Comparison of ENCODE assay signal across 8 cellular contexts in the genomic region with DNA sequence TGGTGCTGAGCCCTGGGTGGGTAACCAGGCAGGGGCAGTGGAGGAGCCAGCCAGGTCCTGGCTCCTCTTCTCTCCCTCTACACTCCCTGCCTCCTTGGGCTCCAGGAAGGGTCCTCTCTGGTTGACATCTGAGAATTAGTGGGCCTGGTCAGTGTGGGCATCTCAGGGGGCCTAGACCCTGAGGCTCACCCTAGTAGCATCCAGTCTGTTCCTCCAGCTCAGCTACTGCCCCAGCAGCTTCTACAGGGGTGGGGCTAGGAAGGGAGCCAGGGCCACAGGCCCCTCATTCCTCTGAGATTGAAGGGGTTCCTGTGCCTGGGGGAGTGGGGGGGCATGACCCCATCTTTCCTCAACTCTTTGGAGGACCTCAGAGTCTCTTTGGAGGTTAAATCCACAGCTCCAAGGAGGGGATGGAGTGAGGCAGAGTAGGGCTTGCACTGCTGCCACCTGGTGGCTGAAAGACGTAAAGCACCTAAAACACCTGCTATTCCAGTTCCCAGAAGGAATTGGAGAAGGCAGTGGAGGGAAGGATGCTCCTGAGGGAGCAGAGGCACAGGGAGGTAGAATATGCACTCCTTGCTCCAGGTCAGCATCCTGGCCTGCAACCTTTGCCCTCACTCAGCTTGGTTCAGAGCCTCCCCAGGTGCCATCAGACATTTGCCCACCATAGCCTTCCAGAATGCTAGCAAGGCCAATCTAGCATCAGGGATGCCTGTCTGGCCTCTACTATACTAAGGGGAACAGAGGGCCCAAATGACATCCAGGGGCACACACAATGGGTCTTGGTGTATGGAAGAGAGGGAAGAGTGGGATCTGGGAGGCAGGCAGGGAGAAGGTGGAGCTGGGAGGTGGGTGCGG. TPM values are rescaled to one million over a fixed set of nuclear protein-coding genes. Genes with fewer than 3 reads are reported as not detected.
DNase-seq lines count a peak whose midpoint lies in the region; ATAC-seq and TF ChIP-seq lines count a peak whose summit lies in the region.

No MANE protein-coding gene starts in this region.

- H3K4me3 ChIP-seq in cardiac muscle cell: no peak overlapping the region

- H3K9me3 Mint-ChIP-seq in activated naive CD8-positive, alpha-beta T cell treated with anti-CD3 and anti-CD28 coated beads for 36 hours: no peaks in the 10 kb centered on the region
- H3K9me3 Mint-ChIP-seq in progenitor cell of endocrine pancreas (ENCODE audit: low read depth): no peaks in the 10 kb centered on the region

- ATAC-seq in SK-N-SH treated with all-trans-retinoic acid at 6 μM for 48 hours (peak; percentile 90), GM18867 (IDR thresholded peaks at IDR 0.05; ENCODE audit: unreplicated experiment) (no peak), HG03039 (IDR thresholded peaks at IDR 0.05; ENCODE audit: unreplicated experiment) (no peak)

- DNase-seq in DMS53 (lab: John Stamatoyannopoulos, UW) (peak; percentile 52), Kasumi-1 (lab: John Stamatoyannopoulos, UW) (peak; percentile 53 to 60), cardiac muscle cell (ENCODE audit: low read depth in 1 of 2, low spot score in 1 of 2) (peak; percentile 65 to 80), progenitor cell of endocrine pancreas (ENCODE audit: low spot score, unreplicated experiment) (peak; percentile 76)
- peak; percentile 42 for DNase-seq in activated naive CD8-positive, alpha-beta T cell treated with anti-CD3 and anti-CD28 coated beads for 36 hours

- no peaks in the 10 kb centered on the region for H3K9me3 ChIP-seq in cardiac muscle cell (ENCODE audit: low read depth)

- no peaks in the 10 kb centered on the region for H3K4me1 ChIP-seq in cardiac muscle cell (ENCODE audit: low read depth)

- H3K27me3 Mint-ChIP-seq in activated naive CD8-positive, alpha-beta T cell treated with anti-CD3 and anti-CD28 coated beads for 36 hours: peaks cover 4% of the 10 kb centered on the region
- H3K27me3 Mint-ChIP-seq in progenitor cell of endocrine pancreas: peaks cover 25% of the 10 kb centered on the region

- no peak overlapping the region for H3K27ac ChIP-seq in cardiac muscle cell

- no peak overlapping the region for H3K4me3 Mint-ChIP-seq in activated naive CD8-positive, alpha-beta T cell treated with anti-CD3 and anti-CD28 coated beads for 36 hours
- H3K4me3 Mint-ChIP-seq in progenitor cell of endocrine pancreas (ENCODE audit: low read depth): no peak overlapping the region

- peaks cover 5% of the 10 kb centered on the region for H3K27me3 ChIP-seq in cardiac muscle cell

- H3K27ac Mint-ChIP-seq in activated naive CD8-positive, alpha-beta T cell treated with anti-CD3 and anti-CD28 coated beads for 36 hours: no peak overlapping the region
- H3K27ac Mint-ChIP-seq in progenitor cell of endocrine pancreas: no peak overlapping the region

- no peaks in the 10 kb centered on the region for H3K4me1 Mint-ChIP-seq in activated naive CD8-positive, alpha-beta T cell treated with anti-CD3 and anti-CD28 coated beads for 36 hours
- H3K4me1 Mint-ChIP-seq in progenitor cell of endocrine pancreas (ENCODE audit: low read depth): no peaks in the 10 kb centered on the region

- H3K36me3 ChIP-seq in cardiac muscle cell: no peaks in the 10 kb centered on the region

- H3K36me3 Mint-ChIP-seq in activated naive CD8-positive, alpha-beta T cell treated with anti-CD3 and anti-CD28 coated beads for 36 hours: no peaks in the 10 kb centered on the region
- no peaks in the 10 kb centered on the region for H3K36me3 Mint-ChIP-seq in progenitor cell of endocrine pancreas (ENCODE audit: insufficient read depth)

- peak; percentile 91 for TF ChIP-seq CTCF in cardiac muscle cell (IDR thresholded peaks at IDR 0.05; ENCODE audit: low read depth, low read length)
- peak; percentile 89 for TF ChIP-seq CTCF in progenitor cell of endocrine pancreas (IDR thresholded peaks at IDR 0.05; ENCODE audit: unreplicated experiment)

TF ChIP-seq in SK-N-SH treated with all-trans-retinoic acid at 6 μM for 48 hours, 23 proteins besides CTCF, POLR2A, EP300 and RAD21:
- TF ChIP-seq ARNTL (CRISPR knock-in tag; IDR thresholded peaks at IDR 0.05; ENCODE audit: borderline replicate concordance, low read depth) (no peak), ZFP30 (CRISPR knock-in tag; IDR thresholded peaks at IDR 0.05) (no peak), ZNF70 (CRISPR knock-in tag; IDR thresholded peaks at IDR 0.05) (0 out of 2 replicates have a peak, but pooled peaks have one; percentile 17)

RNA-seq across cellular contexts. Expression of a gene that starts 25.1 kb away (rescaled TPM):
- total RNA-seq in activated naive CD8-positive, alpha-beta T cell treated with anti-CD3 and anti-CD28 coated beads for 36 hours: 10 to 100 TPM; 15.9 to 17.1 TPM
- total RNA-seq in cardiac muscle cell: 34.1 and 39.4 TPM in 2 replicates
- 33.6 and 37.0 TPM in 2 replicates for polyA plus RNA-seq in cardiac muscle cell
- 12.0 and 12.5 TPM in 2 replicates for total RNA-seq in progenitor cell of endocrine pancreas

RNA-seq across cellular contexts. Expression of a gene that starts 26.9 kb away (rescaled TPM):
- total RNA-seq in activated naive CD8-positive, alpha-beta T cell treated with anti-CD3 and anti-CD28 coated beads for 36 hours: 10 to 100 TPM; 59.8 to 64.7 TPM
- total RNA-seq in cardiac muscle cell (13.8 and 23.3 TPM in 2 replicates), progenitor cell of endocrine pancreas (23.0 and 23.7 TPM in 2 replicates)
- polyA plus RNA-seq in cardiac muscle cell: 33.9 and 37.4 TPM in 2 replicates

RNA-seq across cellular contexts. Expression of a gene that starts 39.0 kb away (rescaled TPM):
- total RNA-seq in activated naive CD8-positive, alpha-beta T cell treated with anti-CD3 and anti-CD28 coated beads for 36 hours: under 1 TPM; 0.70 to 0.80 TPM
- total RNA-seq in cardiac muscle cell: 6.8 and 8.7 TPM in 2 replicates
- 5.4 TPM in 2 replicates for polyA plus RNA-seq in cardiac muscle cell
- 5.5 and 6.9 TPM in 2 replicates for total RNA-seq in progenitor cell of endocrine pancreas
